ENCODE assay signal across 8 cellular contexts in the genomic region with DNA sequence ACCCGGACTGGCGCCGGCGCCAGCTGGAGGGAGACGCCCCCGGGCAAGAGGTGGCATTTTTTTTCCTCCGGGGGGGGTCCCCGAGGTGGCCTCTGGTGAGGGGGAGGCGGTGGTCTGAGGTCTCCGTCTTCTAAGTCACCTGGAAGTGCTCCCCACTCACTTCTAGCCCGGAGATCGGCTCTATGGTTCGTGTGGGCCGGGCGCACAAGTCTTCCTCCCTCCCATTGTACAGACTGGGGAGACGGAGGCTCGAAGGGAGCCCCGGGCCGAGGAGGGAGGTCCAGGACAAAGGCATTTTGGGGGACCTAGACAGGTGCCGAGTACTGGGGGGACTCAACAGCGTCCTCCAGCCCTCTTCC. TPM values are rescaled to one million over a fixed set of nuclear protein-coding genes. Genes with fewer than 3 reads are reported as not detected.
DNase-seq lines count a peak whose midpoint lies in the region; ATAC-seq and TF ChIP-seq lines count a peak whose summit lies in the region.

No MANE protein-coding gene starts in this region.

- H3K4ac ChIP-seq in H9 (ENCODE audit: low read depth, low read length): no peak overlapping the region

- peak overlapping the region; percentile 27 to 76 for H3K4me3 Mint-ChIP-seq in H9

- H3T11ph ChIP-seq in H9 (ENCODE audit: low read length): no peak overlapping the region

- DNase-seq in H9: no peak
- peak; percentile 90 for DNase-seq in OCI-M1 (lab: John Stamatoyannopoulos, UW)
- no peak for DNase-seq in GM19238 (ENCODE audit: insufficient read length, low spot score)
- no peak for DNase-seq in stimulated activated CD4-positive, alpha-beta T cell treated with anti-CD3 and anti-CD28 coated beads, Interleukin-12 subunit alpha, Interleukin-12 subunit beta, amount 100 ng/mL, for 4 hours

- no peak overlapping the region for H2AK5ac ChIP-seq in H9 (ENCODE audit: insufficient read length, low read length)

- H4K8ac ChIP-seq in H9 (replicated peaks; ENCODE audit: insufficient read length, low read depth, low read length): no peak overlapping the region

- no peaks in the 10 kb centered on the region for H3K36me3 Mint-ChIP-seq in H9 (ENCODE audit: insufficient read depth in 1 of 3, low read depth in 3 of 3)

- WGBS in H9 (ENCODE audit: extremely low coverage, insufficient read length, low lambda C conversion rate): no CpG with 5 or more reads among the region's 21 CpGs
- WGBS in esophagus, 2 donors: 3 to 4% methylated on average over 21 of the region's 21 CpGs

- H3K18ac ChIP-seq in H9 (ENCODE audit: insufficient read length, low read depth, low read length): no peak overlapping the region

- H2AFZ ChIP-seq in H9 (ENCODE audit: low read length): no peak overlapping the region

- H4K5ac ChIP-seq in H9 (ENCODE audit: insufficient read length, low read depth, low read length): no peak overlapping the region

- peaks cover 44 to 64% of the 10 kb centered on the region in 2 experiments for H3K4me1 Mint-ChIP-seq in H9

- H3K36me3 ChIP-seq in esophagus (ENCODE audit: control insufficient read depth in 2 of 2, insufficient read depth in 2 of 2, low read length in 1 of 2) (no peaks in the 10 kb centered on the region), skeletal muscle satellite cell (ENCODE audit: insufficient read depth, low read length) (no peaks in the 10 kb centered on the region)

- no peak overlapping the region for H3K23ac ChIP-seq in H9 (ENCODE audit: insufficient read length, low read depth, low read length)

- H3K27ac ChIP-seq in H9 (ENCODE audit: insufficient read length, low read depth, low read length) (no peak overlapping the region), esophagus (ENCODE audit: low read depth in 2 of 2, low read length in 1 of 2) (peak overlapping the region; percentile 17 to 54)

- peaks cover 99% of the 10 kb centered on the region for H3K27me3 Mint-ChIP-seq in H9 (ENCODE audit: low read depth)

- no peak overlapping the region for H2BK5ac ChIP-seq in H9 (ENCODE audit: insufficient read length, low read length)

- H3K4me2 ChIP-seq in H9 (ENCODE audit: insufficient read depth, insufficient read length, low read length) (peak overlapping the region; percentile 84), skeletal muscle satellite cell (ENCODE audit: low read length) (peak overlapping the region; percentile 79)

- no peak overlapping the region for H3K14ac ChIP-seq in H9 (ENCODE audit: insufficient read depth, low read length)

- H3K27ac Mint-ChIP-seq in H9: no peak overlapping the region

- no peak overlapping the region for H4K91ac ChIP-seq in H9 (ENCODE audit: insufficient read length, low read depth, low read length)

- H3K9ac ChIP-seq in H9 (ENCODE audit: extremely low read depth, insufficient read length, low read length): no peak overlapping the region
- no peak overlapping the region for H3K9ac ChIP-seq in skeletal muscle satellite cell (ENCODE audit: low read depth, low read length)

- no peak overlapping the region for H2BK15ac ChIP-seq in H9 (ENCODE audit: low read depth, low read length)

- TF ChIP-seq CTCF in H9 (conservative IDR thresholded peaks at IDR 0.05): no peak

- no peak overlapping the region for H3K56ac ChIP-seq in H9 (ENCODE audit: insufficient read length, low read depth, low read length)

- no peaks in the 10 kb centered on the region for H3K79me2 ChIP-seq in H9 (ENCODE audit: insufficient read depth, low read length)

- H3K9me3 ChIP-seq in H9 (ENCODE audit: control insufficient read depth, low read depth, low read length) (no peaks in the 10 kb centered on the region), esophagus (ENCODE audit: control insufficient read depth in 2 of 2, insufficient read depth in 1 of 2, low read depth in 1 of 2, low read length in 1 of 2) (peaks cover 0 to 7% of the 10 kb centered on the region in 2 donors), skeletal muscle satellite cell (replicated peaks; ENCODE audit: low read length) (no peaks in the 10 kb centered on the region)

- H3K9me3 Mint-ChIP-seq in H9: peaks cover 2 to 3% of the 10 kb centered on the region in 2 experiments; a peak in 2 of 5 replicates

- no peak overlapping the region for H2BK20ac ChIP-seq in H9 (ENCODE audit: low read depth, low read length, poor library complexity, severe bottlenecking)

- H4K20me1 ChIP-seq in H9 (ENCODE audit: control insufficient read depth, insufficient read depth, insufficient read length): peaks cover 10% of the 10 kb centered on the region

- peaks cover 24% of the 10 kb centered on the region for H3K23me2 ChIP-seq in H9 (ENCODE audit: insufficient read length, low read depth, low read length, poor library complexity, severe bottlenecking)

- no peak overlapping the region for H2BK120ac ChIP-seq in H9 (ENCODE audit: low read depth, low read length, poor library complexity, severe bottlenecking)

- H3K4me3 ChIP-seq in esophagus (ENCODE audit: low read depth in 1 of 2, low read length in 2 of 2) (peak overlapping the region; percentile 52 to 53), skeletal muscle satellite cell (ENCODE audit: low read length) (peak overlapping the region; percentile 66)

- no peak for ATAC-seq in GM19463 (IDR thresholded peaks at IDR 0.05; ENCODE audit: unreplicated experiment)
- no peak for ATAC-seq in HG03457 (IDR thresholded peaks at IDR 0.05; ENCODE audit: unreplicated experiment)

- H3K4me1 ChIP-seq in H9 (ENCODE audit: insufficient read depth, low read length) (peaks cover 2% of the 10 kb centered on the region; the same call in 1 of the 2 replicates), esophagus (ENCODE audit: control insufficient read depth in 2 of 2, insufficient read depth in 2 of 2, low read length in 1 of 2) (peaks cover 20 to 36% of the 10 kb centered on the region in 2 donors), skeletal muscle satellite cell (ENCODE audit: control insufficient read depth, insufficient read depth, low read length) (peaks cover 28% of the 10 kb centered on the region)

- no peak overlapping the region for H2BK12ac ChIP-seq in H9 (ENCODE audit: insufficient read length, low read depth, low read length)

- no peaks in the 10 kb centered on the region for H3K79me1 ChIP-seq in H9 (ENCODE audit: insufficient read depth, low read depth, low read length, poor library complexity, severe bottlenecking)

- peaks cover 87% of the 10 kb centered on the region for H3K27me3 ChIP-seq in H9 (ENCODE audit: insufficient read depth, low read length)
- peaks cover 6 to 87% of the 10 kb centered on the region in 2 donors for H3K27me3 ChIP-seq in esophagus (ENCODE audit: control insufficient read depth in 1 of 2, insufficient read depth in 2 of 2, low read length in 2 of 2)
- peaks cover 90% of the 10 kb centered on the region for H3K27me3 ChIP-seq in skeletal muscle satellite cell (ENCODE audit: control insufficient read depth, insufficient read depth, low read length)

RNA-seq across cellular contexts. Expression of gene GATA2, which starts 4.4 kb away (rescaled TPM):
- total RNA-seq in H9 (2021): 1.9 and 2.7 TPM in 2 replicates
- 1 to 10 TPM; 2.2 to 2.3 TPM for polyA plus RNA-seq in esophagus
- total RNA-seq in skeletal muscle satellite cell (2012; rRNA removed): 0.87 and 3.3 TPM in 2 replicates

RNA-seq across cellular contexts. Expression of gene DNAJB8, which starts 21.9 kb away (rescaled TPM):
- total RNA-seq in H9 (2021): not detected in 2 replicates
- not detected for polyA plus RNA-seq in esophagus
- under 0.01 TPM in 1 of 2 replicates, not detected in the other for total RNA-seq in skeletal muscle satellite cell (2012; rRNA removed)
